In genomic region chr9:111481885-111482636, GRCh38 we compare ENCODE assay signal across 8 cellular contexts. TPM values are rescaled to one million over a fixed set of nuclear protein-coding genes. Genes with fewer than 3 reads are reported as not detected.
DNase-seq lines count a peak whose midpoint lies in the region; ATAC-seq and TF ChIP-seq lines count a peak whose summit lies in the region.

No MANE protein-coding gene starts in this region.

- ATAC-seq in CD4-positive, CD25-positive, alpha-beta regulatory T cell (ENCODE audit: low read depth in 2 of 2) = no peak
- ATAC-seq in HG02884 (IDR thresholded peaks at IDR 0.05; ENCODE audit: unreplicated experiment) (no peak), left colon (no peak)

- 0 out of 2 replicates have a peak, but pooled peaks cover 8% of the 10 kb centered on the region for H3F3A ChIP-seq in SU-DHL-6 (ENCODE audit: insufficient read depth)

- H3K27me3 Mint-ChIP-seq in CD4-positive, CD25-positive, alpha-beta regulatory T cell = no peaks in the 10 kb centered on the region

- TF ChIP-seq CTCF in SU-DHL-6 (IDR thresholded peaks at IDR 0.05; ENCODE audit: insufficient read depth, low read length, poor library complexity, severe bottlenecking) = no peak

- peak overlapping the region; percentile 84 to 95 (median 90) for H3K4me3 Mint-ChIP-seq in CD4-positive, CD25-positive, alpha-beta regulatory T cell

- H3K9me3 Mint-ChIP-seq in CD4-positive, CD25-positive, alpha-beta regulatory T cell = no peaks in the 10 kb centered on the region

- H3K27me3 ChIP-seq in CD4-positive, CD25-positive, alpha-beta regulatory T cell (ENCODE audit: control insufficient read depth, insufficient read depth, low read length) = no peaks in the 10 kb centered on the region
- H3K27me3 ChIP-seq in SU-DHL-6 (ENCODE audit: low read length) (no peaks in the 10 kb centered on the region), rectal smooth muscle tissue (ENCODE audit: control insufficient read depth, insufficient read depth, low read length) (no peaks in the 10 kb centered on the region)

- H3K4me1 Mint-ChIP-seq in CD4-positive, CD25-positive, alpha-beta regulatory T cell = peaks cover 20 to 54% (median 39%) of the 10 kb centered on the region in 4 donors

- H3K9me3 ChIP-seq in CD4-positive, CD25-positive, alpha-beta regulatory T cell (ENCODE audit: control insufficient read depth in 2 of 2, low read length in 2 of 2) = no peaks in the 10 kb centered on the region
- no peaks in the 10 kb centered on the region for H3K9me3 ChIP-seq in SU-DHL-6 (ENCODE audit: insufficient read depth, low read length)

- H3K9ac ChIP-seq in SU-DHL-6 (ENCODE audit: low read length) = peak overlapping the region; percentile 64
- no peak overlapping the region for H3K9ac ChIP-seq in rectal smooth muscle tissue (ENCODE audit: low read length)

- H3K27ac Mint-ChIP-seq in CD4-positive, CD25-positive, alpha-beta regulatory T cell = peak overlapping the region; percentile 28 to 85 (median 78)

- peaks cover 3% of the 10 kb centered on the region for H3K36me3 Mint-ChIP-seq in CD4-positive, CD25-positive, alpha-beta regulatory T cell

- no peaks in the 10 kb centered on the region for H3K36me3 ChIP-seq in CD4-positive, CD25-positive, alpha-beta regulatory T cell (ENCODE audit: control insufficient read depth, insufficient read depth, low read length)
- H3K36me3 ChIP-seq in SU-DHL-6 (ENCODE audit: low read length) = no peaks in the 10 kb centered on the region
- no peaks in the 10 kb centered on the region for H3K36me3 ChIP-seq in rectal smooth muscle tissue (ENCODE audit: control insufficient read depth, insufficient read depth, low read length)

- H3K4me3 ChIP-seq in CD4-positive, CD25-positive, alpha-beta regulatory T cell (ENCODE audit: low read depth, low read length) = peak overlapping the region; percentile 78
- H3K4me3 ChIP-seq in SU-DHL-6 (ENCODE audit: insufficient read depth, low read length, poor library complexity, severe bottlenecking) (peak overlapping the region; percentile 60), rectal smooth muscle tissue (ENCODE audit: low read length) (peak overlapping the region; percentile 92)

- peak overlapping the region; percentile 61 for H3K4me2 ChIP-seq in SU-DHL-6 (ENCODE audit: low read depth, low read length, poor library complexity, severe bottlenecking)

- peak overlapping the region; percentile 88 for H3K27ac ChIP-seq in CD4-positive, CD25-positive, alpha-beta regulatory T cell (ENCODE audit: insufficient read depth, low read length, poor library complexity, severe bottlenecking)
- H3K27ac ChIP-seq in SU-DHL-6 (ENCODE audit: low read depth, low read length) = no peak overlapping the region
- peak overlapping the region; percentile 95 for H3K27ac ChIP-seq in rectal smooth muscle tissue (ENCODE audit: low read depth, low read length)

- H3K79me2 ChIP-seq in SU-DHL-6 (ENCODE audit: insufficient read depth, low read length) = peaks cover 44% of the 10 kb centered on the region

- no peaks in the 10 kb centered on the region for H4K20me1 ChIP-seq in SU-DHL-6 (ENCODE audit: low read depth, low read length)

- intact Hi-C loops in left colon (cut with DNase I, micrococcal nuclease) = no loop called here

- H3K9me2 ChIP-seq in SU-DHL-6 (replicated peaks; ENCODE audit: insufficient read depth, low read length) = no peaks in the 10 kb centered on the region

- DNase-seq in CD4-positive, CD25-positive, alpha-beta regulatory T cell = peak in 1 of 3 donors; percentile 8
- DNase-seq in HT-29 (ENCODE audit: low spot score) = peak; percentile 24
- DNase-seq in fibroblast of gingiva (ENCODE audit: low read depth) = peak; percentile 83
- no peak for DNase-seq in globus pallidus (ENCODE audit: low spot score)
- no peak for DNase-seq in left colon

- H2AFZ ChIP-seq in SU-DHL-6 (ENCODE audit: low read depth, low read length, severe bottlenecking) = peak overlapping the region; percentile 89

- peaks cover 12% of the 10 kb centered on the region for H3K4me1 ChIP-seq in CD4-positive, CD25-positive, alpha-beta regulatory T cell (ENCODE audit: control insufficient read depth, insufficient read depth, low read length, poor library complexity, severe bottlenecking)
- peaks cover 9% of the 10 kb centered on the region for H3K4me1 ChIP-seq in rectal smooth muscle tissue (ENCODE audit: control insufficient read depth, insufficient read depth, low read length)

RNA-seq across cellular contexts. Expression of gene ECPAS, which starts 2.1 kb away (rescaled TPM):
- total RNA-seq in CD4-positive, CD25-positive, alpha-beta regulatory T cell = 59.1 TPM
- 10 to 100 TPM in 3 of 4 donors, 1 to 10 TPM in 1; 9.5 to 12.4 (median 10.7) TPM for polyA plus RNA-seq in CD4-positive, CD25-positive, alpha-beta regulatory T cell
- 35.9 and 41.4 TPM in 2 replicates for total RNA-seq in HT-29 (2014; rRNA removed; shearing (Covaris generic))
- 10 to 100 TPM; 79.5 to 89.4 TPM for total RNA-seq in left colon

RNA-seq across cellular contexts. Expression of gene ZNF483, which starts 42.9 kb away (rescaled TPM):
- total RNA-seq in CD4-positive, CD25-positive, alpha-beta regulatory T cell = 22.1 TPM
- 10 to 100 TPM in 1 of 4 donors, 1 to 10 TPM in 3; 5.5 to 10.2 (median 8.6) TPM for polyA plus RNA-seq in CD4-positive, CD25-positive, alpha-beta regulatory T cell
- not detected in 2 replicates for total RNA-seq in HT-29 (2014; rRNA removed; shearing (Covaris generic))
- 1 to 10 TPM in 1 of 2 donors, under 1 TPM in 1; 0.73 to 2.9 TPM for total RNA-seq in left colon

Comparison
In these comparisons a context has a peak if more than half of its experiments do, and no peak if none do; other contexts are left out.
1. DNase-seq: peak in HT-29 (single experiment) and fibroblast of gingiva (single experiment); none in globus pallidus (single experiment) and left colon (0 of 2).
2. Peak in every context shown above with its lines, with median percentiles within 50 percentile points of each other: H3K4me3 ChIP-seq.